Comparison of ENCODE assay signal across 8 cellular contexts in genomic region chr1:23978825-23979224, GRCh38. TPM values are rescaled to one million over a fixed set of nuclear protein-coding genes. Genes with fewer than 3 reads are reported as not detected.
DNase-seq lines count a peak whose midpoint lies in the region; ATAC-seq and TF ChIP-seq lines count a peak whose summit lies in the region.

No MANE protein-coding gene starts in this region.

- no peaks in the 10 kb centered on the region for H3K9me3 ChIP-seq in PC-9 (ENCODE audit: insufficient read depth, low read depth)
- no peaks in the 10 kb centered on the region for H3K9me3 ChIP-seq in esophagus muscularis mucosa

- peak overlapping the region; percentile 97 for H3K4me2 ChIP-seq in PC-9

- H3K27ac Mint-ChIP-seq in progenitor cell of endocrine pancreas, result peak overlapping the region; percentile 99

- no peak for TF ChIP-seq POLR2A in esophagus muscularis mucosa (IDR thresholded peaks at IDR 0.05; ENCODE audit: low read depth)

- no peaks in the 10 kb centered on the region for H3K9me2 ChIP-seq in PC-9 (ENCODE audit: insufficient read depth)

- CTCF ChIA-PET in PC-9 (lab: Charles Lee), result interaction anchor here (2.1 kb wide), 1 partner anchor 49 kb away, joined by 4 read pairs; no protein-coding TSS in a partner anchor

- H3K27ac ChIP-seq in PC-9 (no peak overlapping the region; the same call in 1 of the 2 replicates), esophagus muscularis mucosa (replicated peaks in 1 of 4) (peak overlapping the region in 3 of 4 donors; percentile 92 to 98 (median 96))

- no peak overlapping the region for H2AFZ ChIP-seq in PC-9

- peaks cover 44% of the 10 kb centered on the region for H4K20me1 ChIP-seq in PC-9 (ENCODE audit: insufficient read depth)

- under 1% methylated on average over 4 of the region's 4 CpGs for WGBS in esophagus muscularis mucosa

- H3K4me3 ChIP-seq in GM06990 (replicated peaks; ENCODE audit: low read depth, low read length), result peak overlapping the region; percentile 98
- H3K4me3 ChIP-seq in PC-9, result peak overlapping the region; percentile 94
- peak overlapping the region; percentile 69 to 94 (median 88) for H3K4me3 ChIP-seq in esophagus muscularis mucosa

- peaks cover 15% of the 10 kb centered on the region for H3K36me3 Mint-ChIP-seq in progenitor cell of endocrine pancreas (ENCODE audit: insufficient read depth)

- BruUV-seq in PC-9 (replicated peaks; lab: Mats Ljungman, UMichigan), result no TSS peak

- TF ChIP-seq CTCF in GM06990 (IDR thresholded peaks at IDR 0.05; ENCODE audit: insufficient read depth, low read length, poor library complexity, severe bottlenecking), result no peak
- no peak for TF ChIP-seq CTCF in PC-9 (conservative IDR thresholded peaks at IDR 0.05)
- no peak for TF ChIP-seq CTCF in esophagus muscularis mucosa (IDR thresholded peaks at IDR 0.05)
- TF ChIP-seq CTCF in progenitor cell of endocrine pancreas (IDR thresholded peaks at IDR 0.05; ENCODE audit: unreplicated experiment), result no peak

- DNase-seq in GM06990 (ENCODE audit: extremely low read depth, insufficient read length) (no peak), PC-9 (no peak), esophagus muscularis mucosa (ENCODE audit: extremely low spot score) (no peak), progenitor cell of endocrine pancreas (ENCODE audit: low spot score, unreplicated experiment) (no peak), HuH-7 (ENCODE audit: low spot score) (no peak), SW480 (ENCODE audit: low spot score) (no peak)

- intact Hi-C loops in PC-9 (cut with micrococcal nuclease; ENCODE audit: unreplicated experiment) (no loop called here), esophagus muscularis mucosa (cut with DNase I) (no loop called here)

- no peaks in the 10 kb centered on the region for H3K27me3 Mint-ChIP-seq in progenitor cell of endocrine pancreas

- peaks cover 2% of the 10 kb centered on the region for H3K9me3 Mint-ChIP-seq in progenitor cell of endocrine pancreas (ENCODE audit: low read depth)

- H3F3A ChIP-seq in PC-9 (ENCODE audit: insufficient read depth, low read depth), result peaks cover 17% of the 10 kb centered on the region

- H3K4me1 Mint-ChIP-seq in progenitor cell of endocrine pancreas (ENCODE audit: low read depth), result peaks cover 33% of the 10 kb centered on the region

- H3K27me3 ChIP-seq in GM06990 (replicated peaks; ENCODE audit: control insufficient read depth, insufficient read depth, low read length) (no peaks in the 10 kb centered on the region), PC-9 (ENCODE audit: insufficient read depth, low read depth) (no peaks in the 10 kb centered on the region), esophagus muscularis mucosa (no peaks in the 10 kb centered on the region)

- H3K79me2 ChIP-seq in PC-9 (ENCODE audit: low read depth), result peaks cover 63% of the 10 kb centered on the region

- no peak for TF ChIP-seq EP300 in esophagus muscularis mucosa (IDR thresholded peaks at IDR 0.05)

- peak overlapping the region; percentile 97 for H3K4me3 Mint-ChIP-seq in progenitor cell of endocrine pancreas (ENCODE audit: low read depth)

- H3K4me1 ChIP-seq in PC-9 (replicated peaks; ENCODE audit: insufficient read depth) (peaks cover 38% of the 10 kb centered on the region), esophagus muscularis mucosa (peaks cover 37 to 64% (median 56%) of the 10 kb centered on the region in 4 donors)

- H3K36me3 ChIP-seq in GM06990 (ENCODE audit: control insufficient read depth, insufficient read depth, low read length), result peaks cover 3% of the 10 kb centered on the region
- peaks cover 8% of the 10 kb centered on the region for H3K36me3 ChIP-seq in PC-9 (ENCODE audit: low read depth)
- peaks cover 0 to 12% (median 5%) of the 10 kb centered on the region in 4 donors for H3K36me3 ChIP-seq in esophagus muscularis mucosa

- ATAC-seq in HG02798 (IDR thresholded peaks at IDR 0.05; ENCODE audit: poor library complexity, unreplicated experiment), result no peak
- no peak for ATAC-seq in GM18517 (IDR thresholded peaks at IDR 0.05; ENCODE audit: unreplicated experiment)

- POLR2A ChIA-PET in PC-9 (lab: Charles Lee; ENCODE audit: unreplicated experiment), result no interaction called here

RNA-seq across cellular contexts. Expression of gene SRSF10, which starts 1.3 kb away (rescaled TPM):
- total RNA-seq in PC-9 (2021) (77.3 and 96.2 TPM in 2 replicates), esophagus muscularis mucosa (10 to 100 TPM; 53.6 to 89.7 (median 56.6) TPM), progenitor cell of endocrine pancreas (215 and 220 TPM in 2 replicates)

RNA-seq across cellular contexts. Expression of gene PNRC2, which starts 19.2 kb away (rescaled TPM):
- total RNA-seq in PC-9 (2021) (58.4 and 67.7 TPM in 2 replicates), esophagus muscularis mucosa (100 to 1,000 TPM in 3 of 4 donors, 10 to 100 TPM in 1; 93.3 to 156 (median 138) TPM), progenitor cell of endocrine pancreas (148 and 158 TPM in 2 replicates)
